In genomic region chr16:89401641-89402445, GRCh38 we compare ENCODE assay signal across 13 cellular contexts.
DNase-seq lines count a peak whose midpoint lies in the region; TF ChIP-seq lines count a peak whose summit lies in the region.
"Had no signal": no experiment of that assay in that cellular context is flagged by ENCODE, and none has a peak within 500 bp of the region (broad histone marks: within the 10 kb centered on the region; RNA-seq: fewer than 3 reads in every experiment).

No MANE protein-coding gene starts in this region.

- H3K27ac ChIP-seq in A673 (ENCODE audit: low read depth, low read length, poor library complexity, severe bottlenecking) = peak overlapping the region; percentile 34
- H3K27ac ChIP-seq: C4-2B, ovary had no signal

- H3K27me3 Mint-ChIP-seq in activated naive CD8-positive, alpha-beta T cell treated with anti-CD3 and anti-CD28 coated beads for 36 hours = no peaks in the 10 kb centered on the region

- no peaks in the 10 kb centered on the region for H3K9me3 ChIP-seq in A673 (ENCODE audit: low read depth, low read length, poor library complexity, severe bottlenecking)
- H3K9me3 ChIP-seq: ovary had no signal

- POLR2A ChIA-PET in A673 (lab: Charles Lee; ENCODE audit: low non-redundant PET) = no interaction called here

- H3K4me3 Mint-ChIP-seq in activated naive CD8-positive, alpha-beta T cell treated with anti-CD3 and anti-CD28 coated beads for 36 hours = no peak overlapping the region

- CTCF ChIA-PET in A673 (lab: Charles Lee) = no interaction called here

- intact Hi-C loops in A673 (cut with micrococcal nuclease; ENCODE audit: unreplicated experiment) = no loop called here

- no TSS peak for BruUV-seq in A673 (replicated peaks; lab: Mats Ljungman, UMichigan)

- H3K4me1 Mint-ChIP-seq in activated naive CD8-positive, alpha-beta T cell treated with anti-CD3 and anti-CD28 coated beads for 36 hours = peaks cover 61% of the 10 kb centered on the region

- H3K9me3 Mint-ChIP-seq in activated naive CD8-positive, alpha-beta T cell treated with anti-CD3 and anti-CD28 coated beads for 36 hours = no peaks in the 10 kb centered on the region

- peak overlapping the region; percentile 11 for H3K4me3 ChIP-seq in A673 (ENCODE audit: low read depth, low read length, poor library complexity, severe bottlenecking)
- H3K4me3 ChIP-seq: ovary had no signal

- H3K36me3 ChIP-seq in A673 (ENCODE audit: insufficient read depth, low read length, poor library complexity, severe bottlenecking) = peaks cover 7% of the 10 kb centered on the region
- H3K36me3 ChIP-seq: ovary had no signal

- H3K36me3 Mint-ChIP-seq in activated naive CD8-positive, alpha-beta T cell treated with anti-CD3 and anti-CD28 coated beads for 36 hours = peaks cover 24% of the 10 kb centered on the region

- peak overlapping the region; percentile 88 for H3K27ac Mint-ChIP-seq in activated naive CD8-positive, alpha-beta T cell treated with anti-CD3 and anti-CD28 coated beads for 36 hours

- TF ChIP-seq CTCF in A673 (conservative IDR thresholded peaks at IDR 0.05; ENCODE audit: low read depth, low read length) = no peak

- peaks cover 27% of the 10 kb centered on the region for H3K4me1 ChIP-seq in A673 (ENCODE audit: insufficient read depth, low read length, poor library complexity, severe bottlenecking)

- DNase-seq in A673 (ENCODE audit: low spot score) (peak; percentile 79), GM04503 (ENCODE audit: low read depth) (peak; percentile 30), iris pigment epithelial cell (ENCODE audit: low read depth) (peak; percentile 83), NCI-H2107 treated with DMSO at 0.1 percent for 48 hours (lab: John Stamatoyannopoulos, UW; ENCODE audit: unreplicated experiment) (no peak), AG08396 (ENCODE audit: low spot score) (no peak), NCI-H345 treated with DMSO at 0.1 percent for 48 hours (lab: John Stamatoyannopoulos, UW; ENCODE audit: unreplicated experiment) (no peak)
- no peak for DNase-seq in activated naive CD8-positive, alpha-beta T cell treated with anti-CD3 and anti-CD28 coated beads for 36 hours
- DNase-seq in activated CD4-positive, CD25-positive, alpha-beta regulatory T cell treated with anti-CD3 and anti-CD28 coated beads, Interleukin-2, amount 50 U/mL, for 72 hours = no peak
- DNase-seq: aorta; NCI-H446; ovary; stimulated activated CD4-positive, alpha-beta T cell treated with anti-CD3 and anti-CD28 coated beads, Interleukin-2, amount 100 ng/mL, for 48 hours had no signal

- H3K27me3 ChIP-seq in A673 (replicated peaks; ENCODE audit: insufficient read depth, low read depth, low read length, poor library complexity) = no peaks in the 10 kb centered on the region
- H3K27me3 ChIP-seq: ovary had no signal

Comparison
In these comparisons a context has a peak if more than half of its experiments do, and no peak if none do; other contexts are left out.
1. DNase-seq: peak in A673 (single experiment), GM04503 (single experiment) and iris pigment epithelial cell (single experiment); none in activated naive CD8-positive, alpha-beta T cell treated with anti-CD3 and anti-CD28 coated beads for 36 hours (single experiment), NCI-H2107 treated with DMSO at 0.1 percent for 48 hours (single experiment), AG08396 (single experiment), NCI-H345 treated with DMSO at 0.1 percent for 48 hours (single experiment) and activated CD4-positive, CD25-positive, alpha-beta regulatory T cell treated with anti-CD3 and anti-CD28 coated beads, Interleukin-2, amount 50 U/mL, for 72 hours (single experiment).